Comparison of ENCODE assay signal across 2 cellular contexts in the genomic region with DNA sequence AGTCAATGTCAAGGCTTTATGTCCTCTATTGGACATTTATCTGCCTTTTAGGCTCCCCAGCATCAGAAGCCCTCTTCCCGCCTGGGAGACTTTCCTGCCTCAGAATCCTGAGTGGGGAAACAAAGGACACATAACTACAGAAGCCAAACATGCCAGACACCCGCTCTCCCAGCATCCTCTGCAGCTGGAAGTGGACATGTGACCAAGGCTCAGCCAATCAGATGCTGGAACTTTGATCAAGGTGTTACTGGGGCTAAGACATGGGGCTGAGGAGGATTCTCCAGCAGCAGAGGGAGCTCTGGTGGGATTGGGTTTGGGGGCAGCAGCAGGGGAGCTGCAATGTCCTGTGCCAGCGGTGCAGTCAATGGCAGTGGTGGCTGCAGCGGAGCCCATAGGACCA.
TF ChIP-seq lines count a peak whose summit lies in the region.

No MANE protein-coding gene starts in this region.

TF ChIP-seq in HepG2, 621 proteins besides CTCF, POLR2A, EP300 and RAD21:
- TF ChIP-seq USF2 (IDR thresholded peaks at IDR 0.05; ENCODE audit: low read depth, low read length) (no peak), USF2 (CRISPR knock-in tag; IDR thresholded peaks at IDR 0.05; ENCODE audit: borderline replicate concordance) (peak; percentile 36; the same call in 1 of the 2 replicates), SOX6 (IDR thresholded peaks at IDR 0.05) (no peak), SOX6 (CRISPR knock-in tag; IDR thresholded peaks at IDR 0.05) (0 out of 2 replicates have a peak, but pooled peaks have one; percentile 5), ZNF687 (CRISPR knock-in tag; IDR thresholded peaks at IDR 0.05) (peak; percentile 24), FOXK1 (CRISPR knock-in tag; IDR thresholded peaks at IDR 0.05; ENCODE audit: borderline replicate concordance, low read depth) (no peak), NFYC (CRISPR knock-in tag; IDR thresholded peaks at IDR 0.05) (peak; percentile 45; the same call in 1 of the 2 replicates)

TF ChIP-seq in K562, 482 proteins besides CTCF, POLR2A, EP300 and RAD21:
- TF ChIP-seq RAD51 (IDR thresholded peaks at IDR 0.05; ENCODE audit: borderline replicate concordance, low read depth) (peak; percentile 71), RBM25 (IDR thresholded peaks at IDR 0.05; ENCODE audit: low read depth, low read length, severe bottlenecking) (no peak), ZNF239 (CRISPR knock-in tag; IDR thresholded peaks at IDR 0.05) (no peak), USF1 (CRISPR knock-in tag; IDR thresholded peaks at IDR 0.05) (peak; percentile 78), USF2 (CRISPR knock-in tag; IDR thresholded peaks at IDR 0.05) (peak; percentile 87)
